ENCODE assay signal across 8 cellular contexts in genomic region chr1:181089777-181090505, GRCh38. TPM values are rescaled to one million over a fixed set of nuclear protein-coding genes. Genes with fewer than 3 reads are reported as not detected.
DNase-seq lines count a peak whose midpoint lies in the region; ATAC-seq and TF ChIP-seq lines count a peak whose summit lies in the region.

No MANE protein-coding gene starts in this region.

- H3K36me3 Mint-ChIP-seq in activated CD4-positive, alpha-beta T cell treated with anti-CD3 and anti-CD28 coated beads, Interleukin-2, amount 10 ng/mL, durations not matched to agents 24 days and 14 days (ENCODE audit: low read depth) = peaks cover 54% of the 10 kb centered on the region
- peaks cover 26% of the 10 kb centered on the region for H3K36me3 Mint-ChIP-seq in memory B cell

- no peaks in the 10 kb centered on the region for H3K9me3 ChIP-seq in duodenal mucosa (ENCODE audit: control insufficient read depth in 1 of 2, low read length in 2 of 2)

- in situ Hi-C loops in GM13976 (cut with MboI; ENCODE audit: low sequenced_read_pairs, unreplicated experiment) = loop anchor here (5.0 kb wide), 1 partner anchor 47 kb away; no protein-coding TSS in a partner anchor

- H3K4me3 Mint-ChIP-seq in activated CD4-positive, alpha-beta T cell treated with anti-CD3 and anti-CD28 coated beads, Interleukin-2, amount 10 ng/mL, durations not matched to agents 24 days and 14 days = peak overlapping the region; percentile 99
- peak overlapping the region; percentile 94 for H3K4me3 Mint-ChIP-seq in memory B cell

- H3K27ac Mint-ChIP-seq in activated CD4-positive, alpha-beta T cell treated with anti-CD3 and anti-CD28 coated beads, Interleukin-2, amount 10 ng/mL, durations not matched to agents 24 days and 14 days = peak overlapping the region; percentile 98
- H3K27ac Mint-ChIP-seq in memory B cell = peak overlapping the region; percentile 99

- H3K4me1 Mint-ChIP-seq in activated CD4-positive, alpha-beta T cell treated with anti-CD3 and anti-CD28 coated beads, Interleukin-2, amount 10 ng/mL, durations not matched to agents 24 days and 14 days = peaks cover 46% of the 10 kb centered on the region
- H3K4me1 Mint-ChIP-seq in memory B cell = peaks cover 33% of the 10 kb centered on the region

- peak overlapping the region; percentile 93 to 98 for H3K4me3 ChIP-seq in duodenal mucosa (ENCODE audit: low read depth in 1 of 2, low read length in 2 of 2)

- H3K36me3 ChIP-seq in duodenal mucosa (ENCODE audit: control insufficient read depth in 1 of 2, insufficient read depth in 2 of 2, low read length in 2 of 2) = peaks cover 0 to 5% of the 10 kb centered on the region in 2 donors

- H3K9ac ChIP-seq in duodenal mucosa (ENCODE audit: low read depth in 1 of 2, low read length in 2 of 2) = peak overlapping the region; percentile 90

- intact Hi-C loops in activated CD4-positive, alpha-beta T cell treated with anti-CD3 and anti-CD28 coated beads, Interleukin-2, amount 10 ng/mL, durations not matched to agents 24 days and 14 days (cut with micrococcal nuclease) = loop anchor here (1.0 to 10.0 kb wide), 9 partner anchors 9 to 1525 kb away; partner anchors contain the start of genes ACBD6, MR1 and TOR1AIP1

- H3K27ac ChIP-seq in duodenal mucosa (ENCODE audit: low read depth, low read length) = peak overlapping the region; percentile 92

- H3K27me3 ChIP-seq in duodenal mucosa (ENCODE audit: control insufficient read depth in 1 of 2, insufficient read depth in 2 of 2, low read length in 2 of 2) = no peaks in the 10 kb centered on the region

- H3K27me3 Mint-ChIP-seq in activated CD4-positive, alpha-beta T cell treated with anti-CD3 and anti-CD28 coated beads, Interleukin-2, amount 10 ng/mL, durations not matched to agents 24 days and 14 days = peaks cover 2% of the 10 kb centered on the region
- H3K27me3 Mint-ChIP-seq in memory B cell = no peaks in the 10 kb centered on the region

- TF ChIP-seq CTCF in GM13976 (IDR thresholded peaks at IDR 0.05; ENCODE audit: borderline replicate concordance, control extremely low read depth, extremely low read depth, insufficient read depth, missing control alignments) = no peak

- ATAC-seq in HG02763 (IDR thresholded peaks at IDR 0.05; ENCODE audit: unreplicated experiment) (peak; percentile 28), memory B cell (ENCODE audit: low read depth) (peak; percentile 70)

- H3K9me3 Mint-ChIP-seq in activated CD4-positive, alpha-beta T cell treated with anti-CD3 and anti-CD28 coated beads, Interleukin-2, amount 10 ng/mL, durations not matched to agents 24 days and 14 days = no peaks in the 10 kb centered on the region
- H3K9me3 Mint-ChIP-seq in memory B cell = no peaks in the 10 kb centered on the region

- peak; percentile 68 for DNase-seq in GM13976 (ENCODE audit: low spot score)
- peak; percentile 56 for DNase-seq in NCI-H2227 treated with DMSO at 0.1 percent for 48 hours (lab: John Stamatoyannopoulos, UW)
- peak; percentile 94 for DNase-seq in activated CD4-positive, alpha-beta T cell treated with anti-CD3 and anti-CD28 coated beads, Interleukin-2, amount 10 ng/mL, durations not matched to agents 24 days and 14 days
- peak; percentile 74 to 87 for DNase-seq in memory B cell (ENCODE audit: low spot score in 2 of 2)
- peak; percentile 62 for DNase-seq in stimulated activated CD8-positive, alpha-beta memory T cell treated with anti-CD3 and anti-CD28 coated beads, Interleukin-15, amount 100 ng/mL, for 1 hour (ENCODE audit: low read depth)
- no peak for DNase-seq in NCI-H1694 (lab: John Stamatoyannopoulos, UW)

- peaks cover 30 to 40% of the 10 kb centered on the region in 2 donors for H3K4me1 ChIP-seq in duodenal mucosa (ENCODE audit: control insufficient read depth in 1 of 2, insufficient read depth in 2 of 2, low read length in 2 of 2)

RNA-seq across cellular contexts. Expression of gene IER5, which starts 1.4 kb away (rescaled TPM):
- total RNA-seq in activated CD4-positive, alpha-beta T cell treated with anti-CD3 and anti-CD28 coated beads, Interleukin-2, amount 10 ng/mL, durations not matched to agents 24 days and 14 days = 48.3 and 48.6 TPM in 2 replicates

RNA-seq across cellular contexts. Expression of gene MR1, which starts 56.2 kb away (rescaled TPM):
- total RNA-seq in activated CD4-positive, alpha-beta T cell treated with anti-CD3 and anti-CD28 coated beads, Interleukin-2, amount 10 ng/mL, durations not matched to agents 24 days and 14 days = 14.6 and 16.2 TPM in 2 replicates
